In the genomic region with DNA sequence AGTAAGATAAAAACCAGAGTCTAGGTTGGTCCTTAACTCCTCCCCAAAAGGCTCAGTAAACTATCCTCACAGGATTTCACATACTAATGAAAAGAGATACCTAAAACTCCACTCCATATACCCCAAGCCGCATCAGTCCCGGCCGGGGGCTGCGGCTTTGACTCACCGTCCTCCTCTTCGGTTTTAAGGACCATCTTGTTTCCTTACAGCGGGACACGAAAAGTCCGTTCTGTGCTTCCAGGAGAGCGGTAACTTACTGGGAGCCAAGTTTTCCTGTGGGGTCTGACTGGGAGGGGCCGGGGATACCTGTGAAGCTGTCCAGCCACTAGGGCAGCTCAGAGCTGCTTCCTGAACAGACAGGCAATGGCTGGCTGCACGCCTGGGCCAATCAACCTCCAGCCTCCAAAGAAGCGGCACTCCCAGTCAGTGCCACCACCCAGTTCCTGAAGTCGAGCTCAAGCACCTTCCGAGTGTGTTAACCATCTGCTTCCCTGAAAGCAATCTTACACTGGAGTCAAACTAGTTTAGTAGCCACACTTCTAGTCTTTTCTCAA, we compare ENCODE assay signal across 8 cellular contexts. TPM values are rescaled to one million over a fixed set of nuclear protein-coding genes. Genes with fewer than 3 reads are reported as not detected.
DNase-seq lines count a peak whose midpoint lies in the region; ATAC-seq, FAIRE-seq and TF ChIP-seq lines count a peak whose summit lies in the region.

No MANE protein-coding gene starts in this region.

- H3K4me3 ChIP-seq in RWPE2 (ENCODE audit: severe bottlenecking) = peak overlapping the region; percentile 45
- peak overlapping the region; percentile 37 for H3K4me3 ChIP-seq in hepatocyte

- peaks cover 0 to 28% of the 10 kb centered on the region in 2 donors for H3K36me3 Mint-ChIP-seq in activated naive CD4-positive, alpha-beta T cell treated with anti-CD3 and anti-CD28 coated beads, Interleukin-2, amount 50 U/mL, for 72 hours

- no peaks in the 10 kb centered on the region for H3K9me2 ChIP-seq in hepatocyte (replicated peaks; ENCODE audit: insufficient read depth)

- H3K27ac ChIP-seq in RWPE2 (ENCODE audit: poor library complexity, severe bottlenecking) (peak overlapping the region; percentile 95), hepatocyte (peak overlapping the region; percentile 97)

- peaks cover 31% of the 10 kb centered on the region for H4K20me1 ChIP-seq in hepatocyte (ENCODE audit: insufficient read depth, poor library complexity, severe bottlenecking)

- TF ChIP-seq POLR2A in GM18951 (IDR thresholded peaks at IDR 0.05; ENCODE audit: extremely low read depth, insufficient read depth, insufficient read length) = peak; percentile 66
- TF ChIP-seq POLR2A in H54 (IDR thresholded peaks at IDR 0.05; ENCODE audit: low read depth, low read length) = no peak

- peak; percentile 53 for ATAC-seq in HG03571 (IDR thresholded peaks at IDR 0.05; ENCODE audit: unreplicated experiment)
- peak; percentile 96 for ATAC-seq in RWPE2 (ENCODE audit: low read depth)
- ATAC-seq in activated naive CD4-positive, alpha-beta T cell treated with anti-CD3 and anti-CD28 coated beads, Interleukin-2, amount 50 U/mL, for 72 hours = peak; percentile 77 to 88

- WGBS in hepatocyte (ENCODE audit: low lambda C conversion rate, missing lambda C conversion rate) = 41% methylated on average over 15 of the region's 15 CpGs

- H3K79me2 ChIP-seq in hepatocyte = peaks cover 76% of the 10 kb centered on the region

- H3K27me3 ChIP-seq in RWPE2 (ENCODE audit: insufficient read depth, poor library complexity, severe bottlenecking) = no peaks in the 10 kb centered on the region
- H3K27me3 ChIP-seq in hepatocyte = no peaks in the 10 kb centered on the region

- H3K9me3 ChIP-seq in RWPE2 (ENCODE audit: severe bottlenecking) = no peaks in the 10 kb centered on the region
- H3K9me3 ChIP-seq in hepatocyte (ENCODE audit: low read depth) = no peaks in the 10 kb centered on the region

- H3K4me2 ChIP-seq in hepatocyte = peak overlapping the region; percentile 72

- H3K36me3 ChIP-seq in RWPE2 (ENCODE audit: low read depth) (no peaks in the 10 kb centered on the region), hepatocyte (replicated peaks; ENCODE audit: insufficient read depth, low read depth) (no peaks in the 10 kb centered on the region)

- in situ Hi-C loops in GM18951 (cut with MboI; ENCODE audit: low sequenced_read_pairs, unreplicated experiment) = no loop called here

- no peak for TF ChIP-seq CTCF in RWPE2 (IDR thresholded peaks at IDR 0.05; ENCODE audit: poor library complexity, severe bottlenecking)
- no peak for TF ChIP-seq CTCF in hepatocyte (IDR thresholded peaks at IDR 0.05; ENCODE audit: poor library complexity)

- H3K9me3 Mint-ChIP-seq in activated naive CD4-positive, alpha-beta T cell treated with anti-CD3 and anti-CD28 coated beads, Interleukin-2, amount 50 U/mL, for 72 hours = no peaks in the 10 kb centered on the region

- H2AFZ ChIP-seq in hepatocyte = no peak overlapping the region

- H3K27ac Mint-ChIP-seq in activated naive CD4-positive, alpha-beta T cell treated with anti-CD3 and anti-CD28 coated beads, Interleukin-2, amount 50 U/mL, for 72 hours = peak overlapping the region; percentile 85 to 91

- no peak for FAIRE-seq in H54 (lab: Jason Lieb, UNC)

- peaks cover 31% of the 10 kb centered on the region for H3K4me1 ChIP-seq in RWPE2 (ENCODE audit: insufficient read depth, poor library complexity, severe bottlenecking)
- peaks cover 24% of the 10 kb centered on the region for H3K4me1 ChIP-seq in hepatocyte (ENCODE audit: insufficient read depth)

- DNase-seq in AML-193 (lab: John Stamatoyannopoulos, UW) (peak; percentile 87 to 89), RWPE2 (ENCODE audit: low spot score) (peak; percentile 93), hepatocyte (ENCODE audit: low spot score) (peak; percentile 86), H54 (ENCODE audit: insufficient read length, low spot score) (no peak)
- peak in 1 of 2 donors; percentile 65 for DNase-seq in activated naive CD4-positive, alpha-beta T cell treated with anti-CD3 and anti-CD28 coated beads, Interleukin-2, amount 50 U/mL, for 72 hours (ENCODE audit: low spot score in 2 of 2)
- DNase-seq in stimulated activated CD4-positive, alpha-beta T cell treated with anti-CD3 and anti-CD28 coated beads, Interleukin-1b, Interleukin-23, amount 100 ng/mL, for 48 hours = peak; percentile 66

RNA-seq across cellular contexts. Expression of a gene that starts 45.5 kb away (rescaled TPM):
- total RNA-seq in activated naive CD4-positive, alpha-beta T cell treated with anti-CD3 and anti-CD28 coated beads, Interleukin-2, amount 50 U/mL, for 72 hours = 100 to 1,000 TPM in 1 of 2 donors, 10 to 100 TPM in 1; 82.6 to 148 TPM
- total RNA-seq in hepatocyte = 37.5 and 44.4 TPM in 2 replicates
- 38.5 and 47.6 TPM in 2 replicates for polyA plus RNA-seq in hepatocyte
